ENCODE assay signal across 9 cellular contexts in the genomic region with DNA sequence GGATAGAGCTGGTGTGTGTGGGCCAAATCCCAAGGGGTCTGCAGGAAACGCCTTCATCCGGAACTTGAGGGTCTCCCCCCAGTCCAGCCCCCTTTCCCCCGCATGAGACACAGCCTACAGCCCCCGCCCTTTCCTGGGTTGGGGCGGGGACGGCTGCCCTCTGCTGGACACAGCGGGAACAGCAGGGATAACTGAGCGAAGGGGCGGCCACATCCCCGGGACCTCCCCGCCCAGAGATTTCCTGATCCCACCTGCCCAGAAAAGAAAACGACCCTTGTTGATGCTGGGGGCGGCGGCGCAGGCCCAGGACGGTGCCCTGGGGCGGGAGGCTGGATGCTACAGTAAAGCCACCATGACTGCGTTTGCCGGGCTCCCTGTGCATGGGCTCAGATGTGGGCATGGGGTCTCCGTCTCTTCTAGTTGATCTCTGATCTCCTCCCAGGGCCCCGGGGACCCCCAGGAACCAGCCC. TPM values are rescaled to one million over a fixed set of nuclear protein-coding genes. Genes with fewer than 3 reads are reported as not detected.
A peak's percentile ranks its signal among the peaks of the same experiment; 100 is the strongest.
DNase-seq lines count a peak whose midpoint lies in the region; ATAC-seq, FAIRE-seq and TF ChIP-seq lines count a peak whose summit lies in the region.
"Had no signal": no experiment of that assay in that cellular context is flagged by ENCODE, and none has a peak within 500 bp of the region (broad histone marks: within the 10 kb centered on the region; RNA-seq: fewer than 3 reads in every experiment).

No MANE protein-coding gene starts in this region.

- H3K4me1 ChIP-seq in SJCRH30 (no peaks in the 10 kb centered on the region), right cardiac atrium (ENCODE audit: control insufficient read depth, insufficient read depth, low read length) (no peaks in the 10 kb centered on the region)

- H3K36me3 ChIP-seq in SJCRH30: no peaks in the 10 kb centered on the region

- no peak overlapping the region for H3K4me3 ChIP-seq in SJCRH30
- no peak overlapping the region for H3K4me3 ChIP-seq in right cardiac atrium (ENCODE audit: low read length)

- CTCF ChIA-PET in activated naive CD4-positive, alpha-beta T cell treated with anti-CD3 and anti-CD28 coated beads, Interleukin-2, amount 10 ng/mL, durations not matched to agents 7 days and 5 days (lab: Charles Lee): interaction anchor here (1.4 to 3.7 kb wide), 3 partner anchors 11 to 95 kb away, joined by 4 to 22 read pairs (median 4); no protein-coding TSS in a partner anchor

- TF ChIP-seq POLR2A in GM12891 (IDR thresholded peaks at IDR 0.05; ENCODE audit: low read depth, low read length): no peak

- FAIRE-seq in GM12891 (lab: Jason Lieb, UNC): peak; percentile 83

- H3K9me3 Mint-ChIP-seq in activated naive CD4-positive, alpha-beta T cell treated with anti-CD3 and anti-CD28 coated beads, Interleukin-2, amount 10 ng/mL, durations not matched to agents 7 days and 5 days: peaks cover 13% of the 10 kb centered on the region

- no peak overlapping the region for H3K27ac Mint-ChIP-seq in activated naive CD4-positive, alpha-beta T cell treated with anti-CD3 and anti-CD28 coated beads, Interleukin-2, amount 10 ng/mL, durations not matched to agents 7 days and 5 days

- H3K27ac ChIP-seq in SJCRH30: no peak overlapping the region
- no peak overlapping the region for H3K27ac ChIP-seq in right cardiac atrium (ENCODE audit: low read length)

- H3K36me3 Mint-ChIP-seq in activated naive CD4-positive, alpha-beta T cell treated with anti-CD3 and anti-CD28 coated beads, Interleukin-2, amount 10 ng/mL, durations not matched to agents 7 days and 5 days: peaks cover 2% of the 10 kb centered on the region

- intact Hi-C loops in right cardiac atrium (cut with DNase I): loop anchor here (5.0 to 10.0 kb wide), 3 partner anchors 95 to 223 kb away; no protein-coding TSS in a partner anchor

- DNase-seq in GM12891 (ENCODE audit: insufficient read length, low spot score): peak; percentile 90
- peak; percentile 59 to 69 for DNase-seq in SJCRH30
- peak; percentile 69 for DNase-seq in activated naive CD4-positive, alpha-beta T cell treated with anti-CD3 and anti-CD28 coated beads, Interleukin-2, amount 10 ng/mL, durations not matched to agents 7 days and 5 days
- peak in 2 of 3 donors; percentile 64 to 71 for DNase-seq in right cardiac atrium
- peak; percentile 66 for DNase-seq in stimulated activated CD4-positive, alpha-beta T cell treated with anti-CD3 and anti-CD28 coated beads, Interleukin-4, amount 100 ng/mL, for 1 hour
- no peak for DNase-seq in SHP77 (lab: John Stamatoyannopoulos, UW)

- no peak overlapping the region for H3K4me3 Mint-ChIP-seq in activated naive CD4-positive, alpha-beta T cell treated with anti-CD3 and anti-CD28 coated beads, Interleukin-2, amount 10 ng/mL, durations not matched to agents 7 days and 5 days

- peaks cover 2% of the 10 kb centered on the region for H3K4me1 Mint-ChIP-seq in activated naive CD4-positive, alpha-beta T cell treated with anti-CD3 and anti-CD28 coated beads, Interleukin-2, amount 10 ng/mL, durations not matched to agents 7 days and 5 days

- H3K9me3 ChIP-seq in SJCRH30 (replicated peaks): no peaks in the 10 kb centered on the region; the same call in 1 of the 2 replicates
- peaks cover 4% of the 10 kb centered on the region for H3K9me3 ChIP-seq in right cardiac atrium (ENCODE audit: control insufficient read depth, low read length)

- WGBS in right cardiac atrium: 5% methylated on average over 21 of the region's 21 CpGs

- peaks cover 20% of the 10 kb centered on the region for H3K27me3 ChIP-seq in SJCRH30
- no peaks in the 10 kb centered on the region for H3K27me3 ChIP-seq in right cardiac atrium (ENCODE audit: control insufficient read depth, insufficient read depth)

- peaks cover 96% of the 10 kb centered on the region for H3K27me3 Mint-ChIP-seq in activated naive CD4-positive, alpha-beta T cell treated with anti-CD3 and anti-CD28 coated beads, Interleukin-2, amount 10 ng/mL, durations not matched to agents 7 days and 5 days

- ATAC-seq in right cardiac atrium (peak; percentile 55 to 71), HG03439 (IDR thresholded peaks at IDR 0.05; ENCODE audit: unreplicated experiment) (no peak), HG02840 (IDR thresholded peaks at IDR 0.05; ENCODE audit: low FRiP score, unreplicated experiment) (no peak)

TF ChIP-seq in GM12891, 5 proteins besides CTCF, POLR2A, EP300 and RAD21:
- no peak for TF ChIP-seq SPI1 (IDR thresholded peaks at IDR 0.05; ENCODE audit: low read depth, low read length)
- no peak for TF ChIP-seq POU2F2 (IDR thresholded peaks at IDR 0.05; ENCODE audit: low read depth, low read length)
- TF ChIP-seq PAX5 (IDR thresholded peaks at IDR 0.05; ENCODE audit: insufficient read depth, low read length, severe bottlenecking): no peak
- TF ChIP-seq POLR2AphosphoS5 (IDR thresholded peaks at IDR 0.05; ENCODE audit: low read depth, low read length): no peak
- TF ChIP-seq TAF1 (IDR thresholded peaks at IDR 0.05; ENCODE audit: low read depth, low read length): no peak

RNA-seq across cellular contexts. Expression of gene ONECUT3, which starts 14.2 kb away (rescaled TPM):
- polyA plus RNA-seq in GM12891 (2012; ENCODE audit: low read depth, missing spikeins): not detected
- total RNA-seq in SJCRH30 (2014; rRNA removed; shearing (Covaris generic)): not detected in 2 replicates
- not detected for total RNA-seq in right cardiac atrium
- not detected for polyA plus RNA-seq in right cardiac atrium
- total RNA-seq: activated CD8-positive, alpha-beta memory T cell treated with anti-CD3 and anti-CD28 coated beads for 36 hours had no signal

RNA-seq across cellular contexts. Expression of gene ATP8B3, which starts 44.6 kb away (rescaled TPM):
- 0.86 TPM for polyA plus RNA-seq in GM12891 (2012; ENCODE audit: low read depth, missing spikeins)
- 0.08 TPM in 1 of 2 replicates, not detected in the other for total RNA-seq in SJCRH30 (2014; rRNA removed; shearing (Covaris generic))
- total RNA-seq in right cardiac atrium: 1 to 10 TPM in 3 of 4 donors, under 1 TPM in 1; 0.53 to 1.9 (median 1.5) TPM
- 0.97 TPM for polyA plus RNA-seq in right cardiac atrium

Comparison
In these comparisons a context has a peak if more than half of its experiments do, and no peak if none do; other contexts are left out.
1. DNase-seq: peak in GM12891 (single experiment), SJCRH30 (2 of 2), activated naive CD4-positive, alpha-beta T cell treated with anti-CD3 and anti-CD28 coated beads, Interleukin-2, amount 10 ng/mL, durations not matched to agents 7 days and 5 days (single experiment), right cardiac atrium (2 of 3) and stimulated activated CD4-positive, alpha-beta T cell treated with anti-CD3 and anti-CD28 coated beads, Interleukin-4, amount 100 ng/mL, for 1 hour (single experiment); none in SHP77 (0 of 2).
2. ATAC-seq: peak in right cardiac atrium (2 of 2); none in HG03439 (single experiment) and HG02840 (single experiment).